ENCODE assay signal across 12 cellular contexts in the genomic region with DNA sequence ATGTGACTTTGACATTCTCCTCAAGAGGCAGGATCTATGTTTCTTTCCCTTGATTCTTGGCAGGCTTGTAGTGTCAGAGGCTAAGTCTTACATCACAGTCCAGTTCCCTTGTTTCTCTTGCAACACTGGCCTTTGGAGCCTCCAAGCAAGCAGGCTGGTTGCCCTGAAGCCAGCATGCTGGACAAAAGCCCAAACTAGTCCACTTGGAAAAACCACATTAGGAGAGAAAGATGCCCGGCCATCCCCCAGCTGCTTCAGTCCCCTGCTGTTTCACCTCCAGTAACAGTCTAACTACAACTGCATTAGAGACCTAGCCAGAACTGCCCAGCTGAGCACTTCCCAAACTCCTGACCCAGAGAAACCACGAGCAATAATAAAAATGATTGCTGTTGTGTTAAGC.
A peak's percentile ranks its signal among the peaks of the same experiment; 100 is the strongest.
DNase-seq lines count a peak whose midpoint lies in the region; ATAC-seq, FAIRE-seq and TF ChIP-seq lines count a peak whose summit lies in the region.
"Had no signal": no experiment of that assay in that cellular context is flagged by ENCODE, and none has a peak within 500 bp of the region (broad histone marks: within the 10 kb centered on the region; RNA-seq: fewer than 3 reads in every experiment).

No MANE protein-coding gene starts in this region.

- H3K27me3 ChIP-seq in AG04450 (ENCODE audit: control insufficient read depth, insufficient read depth, low read length) (no peaks in the 10 kb centered on the region), IMR-90 (ENCODE audit: control insufficient read depth, insufficient read depth, low read length) (no peaks in the 10 kb centered on the region), mesenchymal stem cell (ENCODE audit: control insufficient read depth in 1 of 2, insufficient read depth in 1 of 2, low read length in 2 of 2) (no peaks in the 10 kb centered on the region), small intestine (ENCODE audit: control insufficient read depth in 2 of 2, insufficient read depth in 2 of 2, low read length in 2 of 2) (no peaks in the 10 kb centered on the region)

- H3K18ac ChIP-seq in IMR-90 (ENCODE audit: low read depth, low read length) (no peak overlapping the region), mesenchymal stem cell (ENCODE audit: low read depth in 1 of 2, low read length in 2 of 2) (no peak overlapping the region)

- H3K9me3 ChIP-seq in AG04450 (ENCODE audit: control insufficient read depth, insufficient read depth, low read length) (no peaks in the 10 kb centered on the region), IMR-90 (ENCODE audit: control insufficient read depth, insufficient read depth, low read length) (peaks cover 3% of the 10 kb centered on the region; the same call in 1 of the 2 replicates), mesenchymal stem cell (ENCODE audit: control insufficient read depth, low read length) (peaks cover 9% of the 10 kb centered on the region), small intestine (ENCODE audit: control insufficient read depth, low read depth) (no peaks in the 10 kb centered on the region)

- H3K36me3 ChIP-seq in IMR-90 (ENCODE audit: control insufficient read depth, insufficient read depth, low read length) (no peaks in the 10 kb centered on the region; the same call in 1 of the 2 replicates), mesenchymal stem cell (ENCODE audit: control insufficient read depth in 1 of 2, insufficient read depth in 2 of 2, low read depth in 1 of 2, low read length in 2 of 2) (no peaks in the 10 kb centered on the region), small intestine (ENCODE audit: control insufficient read depth in 2 of 2, insufficient read depth in 2 of 2, low read length in 2 of 2) (no peaks in the 10 kb centered on the region)

- H3K4me1 ChIP-seq in IMR-90 (ENCODE audit: control insufficient read depth, insufficient read depth, low read length) = no peaks in the 10 kb centered on the region
- peaks cover 1% of the 10 kb centered on the region for H3K4me1 ChIP-seq in mesenchymal stem cell (ENCODE audit: control insufficient read depth, insufficient read depth, low read depth, low read length)
- no peaks in the 10 kb centered on the region for H3K4me1 ChIP-seq in small intestine (ENCODE audit: control insufficient read depth in 2 of 2, insufficient read depth in 1 of 2, low read depth in 1 of 2, low read length in 1 of 2)

- H2AK5ac ChIP-seq in IMR-90 (ENCODE audit: low read depth, low read length) (no peak overlapping the region), mesenchymal stem cell (ENCODE audit: low read length, severe bottlenecking) (no peak overlapping the region)

- H4K8ac ChIP-seq in IMR-90 (ENCODE audit: low read depth in 2 of 2, low read length in 2 of 2) = 0 out of 4 replicates have a peak overlapping the region, but pooled peaks of 1 of the 2 experiments have one; percentile 10
- no peak overlapping the region for H4K8ac ChIP-seq in mesenchymal stem cell (ENCODE audit: low read length)

- H3K9ac ChIP-seq in IMR-90 (ENCODE audit: low read depth, low read length) = no peak overlapping the region
- H3K9ac ChIP-seq in mesenchymal stem cell (ENCODE audit: low read length) = peak overlapping the region; percentile 54

- no peak overlapping the region for H2BK120ac ChIP-seq in IMR-90 (ENCODE audit: low read depth, low read length)
- H2BK120ac ChIP-seq in mesenchymal stem cell (ENCODE audit: low read depth, low read length) = no peak overlapping the region

- H3K4me1 Mint-ChIP-seq in activated T-cell treated with anti-CD3 and anti-CD28 coated beads, Interleukin-2, amount 50 U/mL, for 4 hours (ENCODE audit: low read depth) = no peaks in the 10 kb centered on the region
- H3K4me1 Mint-ChIP-seq: activated CD4-positive, alpha-beta T cell treated with anti-CD3 and anti-CD28 coated beads, Interleukin-2, amount 10 ng/mL, durations not matched to agents 24 days and 14 days; CD4-positive, CD25-positive, alpha-beta regulatory T cell had no signal

- H3K4ac ChIP-seq in IMR-90 (ENCODE audit: low read depth, low read length) (no peak overlapping the region), mesenchymal stem cell (ENCODE audit: low read depth in 1 of 2, low read length in 2 of 2) (no peak overlapping the region)

- H4K20me1 ChIP-seq in IMR-90 (ENCODE audit: insufficient read depth, low read length) = no peaks in the 10 kb centered on the region

- POLR2A ChIA-PET in AG04450 (lab: Yijun Ruan, JAX) = interaction anchor here (1.1 kb wide), 1 partner anchor 87 kb away, joined by 9 read pairs; the partner anchor contains the start of gene ADAMTS6
- POLR2A ChIA-PET in IMR-90 (lab: Charles Lee; ENCODE audit: unreplicated experiment) = no interaction called here

- no peak for TF ChIP-seq RAD21 in IMR-90 (IDR thresholded peaks at IDR 0.05; ENCODE audit: low read length)

- BruUV-seq in IMR-90 (replicated peaks; lab: Mats Ljungman, UMichigan) = no TSS peak

- no peak for FAIRE-seq in small intestine (lab: Jason Lieb, UNC)

- no peak overlapping the region for H2AFZ ChIP-seq in IMR-90 (replicated peaks; ENCODE audit: low read length, poor library complexity)
- no peak overlapping the region for H2AFZ ChIP-seq in mesenchymal stem cell (ENCODE audit: low read depth, low read length)

- H3K4me3 Mint-ChIP-seq in activated T-cell treated with anti-CD3 and anti-CD28 coated beads, Interleukin-2, amount 50 U/mL, for 4 hours = no peak overlapping the region
- H3K4me3 Mint-ChIP-seq: activated CD4-positive, alpha-beta T cell treated with anti-CD3 and anti-CD28 coated beads, Interleukin-2, amount 10 ng/mL, durations not matched to agents 24 days and 14 days; CD4-positive, CD25-positive, alpha-beta regulatory T cell had no signal

- H3K9me3 Mint-ChIP-seq in activated T-cell treated with anti-CD3 and anti-CD28 coated beads, Interleukin-2, amount 50 U/mL, for 4 hours = no peaks in the 10 kb centered on the region
- H3K9me3 Mint-ChIP-seq: activated CD4-positive, alpha-beta T cell treated with anti-CD3 and anti-CD28 coated beads, Interleukin-2, amount 10 ng/mL, durations not matched to agents 24 days and 14 days; CD4-positive, CD25-positive, alpha-beta regulatory T cell had no signal

- H4K91ac ChIP-seq in IMR-90 (ENCODE audit: insufficient read depth, low read depth, low read length) (no peak overlapping the region), mesenchymal stem cell (ENCODE audit: low read length) (no peak overlapping the region)

- H3K4me2 ChIP-seq in IMR-90 (ENCODE audit: low read depth, low read length) (no peak overlapping the region), mesenchymal stem cell (ENCODE audit: low read length, poor library complexity, severe bottlenecking) (no peak overlapping the region)

- H3K9me1 ChIP-seq in IMR-90 (ENCODE audit: insufficient read depth, low read length) = no peaks in the 10 kb centered on the region

- H3K4me3 ChIP-seq in AG04450 (ENCODE audit: low read depth, low read length) (no peak overlapping the region), IMR-90 (ENCODE audit: insufficient read depth, low read depth, low read length) (no peak overlapping the region), mesenchymal stem cell (ENCODE audit: insufficient read depth in 1 of 2, low read depth in 1 of 2, low read length in 2 of 2) (peak overlapping the region in 1 of 2 experiments; percentile 8), small intestine (ENCODE audit: low read depth in 1 of 2, low read length in 2 of 2) (no peak overlapping the region)

- no peak overlapping the region for H3K56ac ChIP-seq in IMR-90 (ENCODE audit: extremely low read depth, insufficient read depth, low read length)

- H2BK5ac ChIP-seq in IMR-90 (ENCODE audit: low read depth, low read length, poor library complexity, severe bottlenecking) (peak overlapping the region; percentile 2), mesenchymal stem cell (ENCODE audit: low read depth, low read length, poor library complexity, severe bottlenecking) (no peak overlapping the region)

- TF ChIP-seq CTCF in AG04450 (IDR thresholded peaks at IDR 0.05; ENCODE audit: low read depth, low read length) (no peak), IMR-90 (conservative IDR thresholded peaks at IDR 0.05; ENCODE audit: low read depth, low read length) (no peak)

- no peaks in the 10 kb centered on the region for H3K36me3 Mint-ChIP-seq in activated T-cell treated with anti-CD3 and anti-CD28 coated beads, Interleukin-2, amount 50 U/mL, for 4 hours (ENCODE audit: insufficient read depth)
- H3K36me3 Mint-ChIP-seq: CD4-positive, CD25-positive, alpha-beta regulatory T cell had no signal

- H3K14ac ChIP-seq in IMR-90 (replicated peaks; ENCODE audit: low read depth, low read length) = no peak overlapping the region
- no peak overlapping the region for H3K14ac ChIP-seq in mesenchymal stem cell (ENCODE audit: low read length in 2 of 2)

- H3K27ac ChIP-seq in AG04450 (ENCODE audit: low read depth, low read length) (peak overlapping the region; percentile 42), IMR-90 (ENCODE audit: insufficient read depth, low read length) (peak overlapping the region; percentile 5; the same call in 1 of the 2 replicates), mesenchymal stem cell (ENCODE audit: low read length, poor library complexity, severe bottlenecking) (no peak overlapping the region), small intestine (ENCODE audit: low read depth in 1 of 2, low read length in 1 of 2) (no peak overlapping the region)

- no CpG with 5 or more reads among the region's 2 CpGs for whole genome bisulfite sequencing in IMR-90 (ENCODE audit: extremely low coverage in 2 of 2, insufficient read length in 1 of 2), 2 experiments
- WGBS in mesenchymal stem cell = 87% methylated on average over 2 of the region's 2 CpGs
- 50 to 61% (median 60%) methylated on average over 2 of the region's 2 CpGs for WGBS in small intestine, 3 donors

- no peak overlapping the region for H2AK9ac ChIP-seq in IMR-90 (replicated peaks; ENCODE audit: low read depth, low read length, poor library complexity)

- ATAC-seq in IMR-90 (ENCODE audit: low read depth) = peak; percentile 80
- no peak for ATAC-seq in activated T-cell treated with anti-CD3 and anti-CD28 coated beads, Interleukin-2, amount 50 U/mL, for 4 hours

- intact Hi-C loops in IMR-90 (cut with micrococcal nuclease) = no loop called here

- H4K5ac ChIP-seq in IMR-90 (ENCODE audit: low read depth, low read length) = no peak overlapping the region

- no peak overlapping the region for H2BK20ac ChIP-seq in IMR-90 (ENCODE audit: low read depth, low read length)

- H3K23ac ChIP-seq in IMR-90 (ENCODE audit: low read depth, low read length) (peak overlapping the region; percentile 14; the same call in 1 of the 2 replicates), mesenchymal stem cell (ENCODE audit: low read length in 2 of 2) (no peak overlapping the region)

- in situ Hi-C loops in IMR-90 (cut with MboI; ENCODE audit: low sequenced_read_pairs) = no loop called here

- dilution Hi-C loops in IMR-90 (cut with HindIII; ENCODE audit: low sequenced_read_pairs, unreplicated experiment) = no loop called here

- TF ChIP-seq POLR2A in IMR-90 (IDR thresholded peaks at IDR 0.05; ENCODE audit: low read depth, low read length) = no peak

- CTCF ChIA-PET in AG04450 (lab: Charles Lee) (no interaction called here), IMR-90 (lab: Yijun Ruan, JAX) (no interaction called here)

- H2BK12ac ChIP-seq in mesenchymal stem cell (ENCODE audit: low read length in 2 of 2) = no peak overlapping the region

- DNase-seq in AG04450 (ENCODE audit: low read depth, low spot score) (peak; percentile 69), IMR-90 (peak; percentile 90), fibroblast of gingiva (ENCODE audit: low read depth) (peak; percentile 97), mesenchymal stem cell (peak; percentile 83), NCI-H1417 treated with DMSO at 0.1 percent for 48 hours (lab: John Stamatoyannopoulos, UW) (no peak), small intestine (no peak)
- DNase-seq in activated T-cell treated with anti-CD3 and anti-CD28 coated beads, Interleukin-2, amount 50 U/mL, for 4 hours = no peak
- DNase-seq in activated T-cell treated with anti-CD3 and anti-CD28 coated beads, Interleukin-2, amount 50 U/mL, for 1 hour = no peak
- DNase-seq: activated CD4-positive, alpha-beta T cell treated with anti-CD3 and anti-CD28 coated beads, Interleukin-2, amount 10 ng/mL, durations not matched to agents 24 days and 14 days; amniotic stem cell; CD4-positive, CD25-positive, alpha-beta regulatory T cell; stimulated activated naive CD4-positive, alpha-beta T cell treated with Interleukin-2 at 50 U/mL for 16 hours had no signal

- H2BK15ac ChIP-seq in IMR-90 (ENCODE audit: low read depth, low read length) (no peak overlapping the region), mesenchymal stem cell (ENCODE audit: low read depth, poor library complexity, severe bottlenecking) (no peak overlapping the region)

- H3K27me3 Mint-ChIP-seq in activated T-cell treated with anti-CD3 and anti-CD28 coated beads, Interleukin-2, amount 50 U/mL, for 4 hours (ENCODE audit: low read depth) = no peaks in the 10 kb centered on the region
- H3K27me3 Mint-ChIP-seq: activated CD4-positive, alpha-beta T cell treated with anti-CD3 and anti-CD28 coated beads, Interleukin-2, amount 10 ng/mL, durations not matched to agents 24 days and 14 days; CD4-positive, CD25-positive, alpha-beta regulatory T cell had no signal

- H3K79me1 ChIP-seq in IMR-90 (ENCODE audit: low read depth in 1 of 2, low read length in 2 of 2) (peaks cover 5 to 11% of the 10 kb centered on the region in 2 experiments; a peak in 3 of 4 replicates), mesenchymal stem cell (replicated peaks; ENCODE audit: low read length, poor library complexity, severe bottlenecking) (no peaks in the 10 kb centered on the region)

Comparison
In these comparisons a context has a peak if more than half of its experiments do, and no peak if none do; other contexts are left out.
1. DNase-seq: peak in AG04450 (single experiment), IMR-90 (single experiment), fibroblast of gingiva (single experiment) and mesenchymal stem cell (single experiment); none in NCI-H1417 treated with DMSO at 0.1 percent for 48 hours (single experiment), activated T-cell treated with anti-CD3 and anti-CD28 coated beads, Interleukin-2, amount 50 U/mL, for 4 hours (single experiment), small intestine (single experiment) and activated T-cell treated with anti-CD3 and anti-CD28 coated beads, Interleukin-2, amount 50 U/mL, for 1 hour (single experiment).
2. H3K27ac ChIP-seq: peak in AG04450 (single experiment) and IMR-90 (single experiment); none in mesenchymal stem cell (single experiment) and small intestine (0 of 2).